In genomic region chr17:30970757-30971567, GRCh38 we compare ENCODE assay signal across 8 cellular contexts. TPM values are rescaled to one million over a fixed set of nuclear protein-coding genes. Genes with fewer than 3 reads are reported as not detected.
DNase-seq lines count a peak whose midpoint lies in the region; ATAC-seq, FAIRE-seq and TF ChIP-seq lines count a peak whose summit lies in the region.

Gene RNF135, plus strand, starts transcription at chr17:30971039. Its CDS starts 35 bp downstream, at chr17:30971074.

- H3K4me3 ChIP-seq in Loucy (ENCODE audit: low read length, poor library complexity, severe bottlenecking) (peak within 1 kb of the TSS; percentile 85), iPS-11a (ENCODE audit: low read depth, low read length) (peak within 1 kb of the TSS; percentile 67), skeletal muscle cell (ENCODE audit: low read depth, low read length) (peak within 1 kb of the TSS; percentile 66)

- no peaks in the 10 kb centered on the region for H3K27me3 ChIP-seq in Loucy (ENCODE audit: insufficient read depth, low read length, poor library complexity, severe bottlenecking)

- H3K4me1 ChIP-seq in Loucy (ENCODE audit: insufficient read depth, low read length, poor library complexity, severe bottlenecking), result peaks cover 17% of the 10 kb centered on the region

- no peaks in the 10 kb centered on the region for H3K36me3 ChIP-seq in Loucy (ENCODE audit: insufficient read depth, low read length)

- H3K27ac Mint-ChIP-seq in brain, result peak within 1 kb of the TSS in 2 of 5 experiments; percentile 38 to 95

- no peaks in the 10 kb centered on the region for H3K9me3 ChIP-seq in Loucy (ENCODE audit: insufficient read depth, low read depth, low read length)

- H3K9ac ChIP-seq in Loucy (ENCODE audit: low read depth, low read length, poor library complexity, severe bottlenecking), result peak within 1 kb of the TSS; percentile 87

- no peaks in the 10 kb centered on the region for H3F3A ChIP-seq in Loucy (ENCODE audit: low read depth)

- TF ChIP-seq CTCF in Loucy (conservative IDR thresholded peaks at IDR 0.05; ENCODE audit: low read length) (peak; percentile 22; the same call in 1 of the 2 replicates), brain (conservative IDR thresholded peaks at IDR 0.05) (peak in 1 of 2 experiments; percentile 53)

- no peaks in the 10 kb centered on the region for H4K20me1 ChIP-seq in Loucy (ENCODE audit: insufficient read depth, low read length, poor library complexity, severe bottlenecking)

- peaks cover 13 to 37% (median 25%) of the 10 kb centered on the region in 5 experiments for H3K9me3 Mint-ChIP-seq in brain

- H3K27me3 Mint-ChIP-seq in brain, result peaks cover 56% of the 10 kb centered on the region

- H3K36me3 Mint-ChIP-seq in brain, result peaks cover 27% of the 10 kb centered on the region

- peak within 1 kb of the TSS; percentile 34 to 87 (median 79) for H3K4me3 Mint-ChIP-seq in brain

- DNase-seq in DMS79 treated with DMSO at 0.1 percent for 48 hours (lab: John Stamatoyannopoulos, UW) (peak; percentile 87), skeletal muscle cell (ENCODE audit: low read depth) (peak; percentile 57), cortex of kidney (lab: John Stamatoyannopoulos, UW) (no peak)

- peaks cover 23% of the 10 kb centered on the region for H3K79me2 ChIP-seq in Loucy (ENCODE audit: insufficient read depth, low read length)

- peak; percentile 33 for FAIRE-seq in TTC549 (lab: Jason Lieb, UNC)

- H3K9me2 ChIP-seq in Loucy (replicated peaks; ENCODE audit: low read depth, low read length), result no peaks in the 10 kb centered on the region

- peak within 1 kb of the TSS; percentile 92 for H3K4me2 ChIP-seq in Loucy (ENCODE audit: low read depth, low read length, poor library complexity, severe bottlenecking)

- H3K4me1 Mint-ChIP-seq in brain, result peaks cover 8% of the 10 kb centered on the region

- peak; percentile 58 for ATAC-seq in GM21723 (IDR thresholded peaks at IDR 0.05; ENCODE audit: unreplicated experiment)

- peak within 1 kb of the TSS; percentile 99 for H2AFZ ChIP-seq in Loucy (ENCODE audit: low read length)

RNA-seq across cellular contexts. Expression of gene RNF135, which starts in this region (rescaled TPM):
- 3.0 TPM for polyA plus RNA-seq in brain (ENCODE audit: insufficient read depth, low read depth, low replicate concordance)
